Comparison of ENCODE assay signal across 28 cellular contexts in genomic region chr13:76621726-76622125, GRCh38.
"Had no signal": no experiment of that assay in that cellular context is flagged by ENCODE, and none has a peak within 500 bp of the region (broad histone marks: within the 10 kb centered on the region; RNA-seq: fewer than 3 reads in every experiment).

No MANE protein-coding gene starts in this region.

- H3K9me3 ChIP-seq: gastroesophageal sphincter had no signal

- DNase-seq: activated B cell treated with CpG ODN at 0.5 μM for 24 hours; activated CD4-positive, alpha-beta T cell treated with anti-CD3 and anti-CD28 coated beads for 48 hours; activated CD4-positive, alpha-beta T cell treated with anti-CD3 and anti-CD28 coated beads, Interleukin-2, amount 50 U/mL, for 1 hour; activated CD4-positive, alpha-beta T cell treated with anti-CD3 and anti-CD28 coated beads, Interleukin-2, amount 50 U/mL, for 48 hours; activated CD8-positive, alpha-beta memory T cell treated with anti-CD3 and anti-CD28 coated beads for 24 hours; activated CD8-positive, alpha-beta T cell treated with anti-CD3 and anti-CD28 coated beads for 36 hours; activated effector memory CD4-positive, alpha-beta T cell treated with Interleukin-2 at 50 U/mL for 16 hours; activated gamma-delta T cell treated with Interleukin-2 at 50 U/mL for 16 hours; activated naive CD4-positive, alpha-beta T cell treated with anti-CD3 and anti-CD28 coated beads, Interleukin-2, amount 50 U/mL, for 16 hours; activated naive CD4-positive, alpha-beta T cell treated with Interleukin-2 at 50 U/mL for 16 hours; activated T-cell treated with anti-CD3 and anti-CD28 coated beads, Interleukin-2, amount 50 U/mL, for 4 hours; amniotic stem cell; brain microvascular endothelial cell; caudate nucleus; cortex of kidney; dermis blood vessel endothelial cell; effector CD4-positive, alpha-beta T cell; foreskin keratinocyte; T-helper 1 cell; T-helper 17 cell; T1000; WERI-Rb-1 had no signal

- H3K27ac ChIP-seq: brain microvascular endothelial cell, foreskin keratinocyte, WERI-Rb-1 had no signal

- H3K4me3 ChIP-seq: gastroesophageal sphincter had no signal

- H3K36me3 ChIP-seq: brain microvascular endothelial cell, gastroesophageal sphincter, WERI-Rb-1 had no signal

- H3K4me1 Mint-ChIP-seq: activated B cell treated with CpG ODN at 0.5 μM for 24 hours; activated T-helper 17 cell treated with anti-CD3 and anti-CD28 coated beads, Interleukin-2, amount 50 U/mL, for 72 hours; T-helper 17 cell had no signal

- H3K27ac Mint-ChIP-seq: activated B cell treated with CpG ODN at 0.5 μM for 24 hours; activated CD8-positive, alpha-beta T cell treated with anti-CD3 and anti-CD28 coated beads for 36 hours; activated naive CD8-positive, alpha-beta T cell; activated T-helper 17 cell treated with anti-CD3 and anti-CD28 coated beads, Interleukin-2, amount 50 U/mL, for 72 hours; T-helper 17 cell; T-helper 2 cell treated with Interferon-gamma antibody and Interleukin-4, amounts not matched to agents 5 μg/mL and 100 μg/mL, for 36 hours had no signal

- ATAC-seq: activated CD4-positive, CD25-positive, alpha-beta regulatory T cell treated with anti-CD3 and anti-CD28 coated beads, Interleukin-2, amount 50 U/mL, for 24 hours; activated CD8-positive, alpha-beta T cell treated with anti-CD3 and anti-CD28 coated beads for 36 hours; activated T-cell treated with anti-CD3 and anti-CD28 coated beads, Interleukin-2, amount 50 U/mL, for 4 hours; activated T-helper 17 cell treated with anti-CD3 and anti-CD28 coated beads, Interleukin-2, amount 50 U/mL, for 72 hours; esophagus mucosa; foreskin keratinocyte; gastroesophageal sphincter; T-helper 17 cell had no signal

- H3K4me3 Mint-ChIP-seq: activated B cell treated with CpG ODN at 0.5 μM for 24 hours; activated CD8-positive, alpha-beta T cell treated with anti-CD3 and anti-CD28 coated beads for 36 hours; activated naive CD8-positive, alpha-beta T cell; activated T-cell treated with anti-CD3 and anti-CD28 coated beads, Interleukin-2, amount 50 U/mL, for 4 hours; activated T-helper 17 cell treated with anti-CD3 and anti-CD28 coated beads, Interleukin-2, amount 50 U/mL, for 72 hours; T-helper 17 cell; T-helper 2 cell treated with Interferon-gamma antibody and Interleukin-4, amounts not matched to agents 5 μg/mL and 100 μg/mL, for 36 hours had no signal

- H3K27me3 ChIP-seq: brain microvascular endothelial cell, gastroesophageal sphincter had no signal

- H3K9me3 Mint-ChIP-seq: activated B cell treated with CpG ODN at 0.5 μM for 24 hours; activated CD8-positive, alpha-beta T cell treated with anti-CD3 and anti-CD28 coated beads for 36 hours; activated T-helper 17 cell treated with anti-CD3 and anti-CD28 coated beads, Interleukin-2, amount 50 U/mL, for 72 hours; T-helper 2 cell treated with Interferon-gamma antibody and Interleukin-4, amounts not matched to agents 5 μg/mL and 100 μg/mL, for 36 hours had no signal

- H3K36me3 Mint-ChIP-seq: activated naive CD8-positive, alpha-beta T cell had no signal

- H3K4me1 ChIP-seq: foreskin keratinocyte had no signal
